Comparison of ENCODE assay signal across 16 cellular contexts in genomic region chr17:82226809-82227628, GRCh38. TPM values are rescaled to one million over a fixed set of nuclear protein-coding genes. Genes with fewer than 3 reads are reported as not detected.
DNase-seq lines count a peak whose midpoint lies in the region; ATAC-seq and TF ChIP-seq lines count a peak whose summit lies in the region.
"Had no signal": no experiment of that assay in that cellular context is flagged by ENCODE, and none has a peak within 500 bp of the region (broad histone marks: within the 10 kb centered on the region; RNA-seq: fewer than 3 reads in every experiment).

No MANE protein-coding gene starts in this region.

- H3K4me3 ChIP-seq in AG04449 (ENCODE audit: low read depth, low read length) (peak overlapping the region; percentile 3; the same call in 1 of the 2 replicates), gastroesophageal sphincter (no peak overlapping the region), stomach (no peak overlapping the region)
- H3K4me3 ChIP-seq in CD4-positive, alpha-beta memory T cell (ENCODE audit: low read length in 2 of 2), result no peak overlapping the region
- H3K4me3 ChIP-seq: breast epithelium had no signal

- TF ChIP-seq CTCF in AG04449 (IDR thresholded peaks at IDR 0.05; ENCODE audit: insufficient read depth, low read length, missing control alignments) (no peak), gastroesophageal sphincter (IDR thresholded peaks at IDR 0.05) (no peak), stomach (IDR thresholded peaks at IDR 0.05) (no peak)

- ATAC-seq in naive thymus-derived CD8-positive, alpha-beta T cell, result no peak
- ATAC-seq in gastroesophageal sphincter (no peak), GM21367 (IDR thresholded peaks at IDR 0.05; ENCODE audit: unreplicated experiment) (no peak)

- no peaks in the 10 kb centered on the region for H3K27me3 Mint-ChIP-seq in CD4-positive, alpha-beta memory T cell
- H3K27me3 Mint-ChIP-seq in activated T-helper 1 cell treated with anti-CD3 and anti-CD28 coated beads, Interleukin-12 subunit alpha, Interleukin-12 subunit beta, Interleukin-2, Interleukin-4 antibody, amounts not matched to agents 30 ng/mL and 10 ng/mL and 1 ng/mL, durations not matched to agents 14 hours and 24 hours and 36 hours (ENCODE audit: insufficient read depth), result no peaks in the 10 kb centered on the region
- H3K27me3 Mint-ChIP-seq in naive thymus-derived CD8-positive, alpha-beta T cell, result no peaks in the 10 kb centered on the region

- no peaks in the 10 kb centered on the region for H3K9me3 ChIP-seq in CD4-positive, alpha-beta memory T cell (ENCODE audit: control insufficient read depth in 1 of 2, low read length in 2 of 2)
- H3K9me3 ChIP-seq in gastroesophageal sphincter (no peaks in the 10 kb centered on the region), stomach (no peaks in the 10 kb centered on the region)
- H3K9me3 ChIP-seq: BE2C, breast epithelium had no signal

- TF ChIP-seq POLR2A in gastroesophageal sphincter (IDR thresholded peaks at IDR 0.05) (no peak), stomach (IDR thresholded peaks at IDR 0.05) (no peak)

- H3K4me1 ChIP-seq in CD4-positive, alpha-beta memory T cell (ENCODE audit: insufficient read depth, low read length), result peaks cover 32% of the 10 kb centered on the region
- H3K4me1 ChIP-seq in gastroesophageal sphincter, result peaks cover 0 to 40% (median 16%) of the 10 kb centered on the region in 3 donors
- H3K4me1 ChIP-seq in stomach, result peaks cover 28 to 56% (median 43%) of the 10 kb centered on the region in 4 donors
- H3K4me1 ChIP-seq: BE2C had no signal

- no peak for TF ChIP-seq EP300 in gastroesophageal sphincter (IDR thresholded peaks at IDR 0.05)
- TF ChIP-seq EP300 in stomach (IDR thresholded peaks at IDR 0.05), result no peak

- no peaks in the 10 kb centered on the region for H3K27me3 ChIP-seq in CD4-positive, alpha-beta memory T cell (ENCODE audit: insufficient read depth, low read length)
- H3K27me3 ChIP-seq in gastroesophageal sphincter (no peaks in the 10 kb centered on the region), stomach (peaks cover 0 to 4% (median 0%) of the 10 kb centered on the region in 3 donors)

- no peaks in the 10 kb centered on the region for H3K9me3 Mint-ChIP-seq in CD4-positive, alpha-beta memory T cell
- no peaks in the 10 kb centered on the region for H3K9me3 Mint-ChIP-seq in activated T-helper 1 cell treated with anti-CD3 and anti-CD28 coated beads, Interleukin-12 subunit alpha, Interleukin-12 subunit beta, Interleukin-2, Interleukin-4 antibody, amounts not matched to agents 30 ng/mL and 10 ng/mL and 1 ng/mL, durations not matched to agents 14 hours and 24 hours and 36 hours
- H3K9me3 Mint-ChIP-seq in naive thymus-derived CD8-positive, alpha-beta T cell, result no peaks in the 10 kb centered on the region

- POLR2A ChIA-PET in AG04449 (lab: Yijun Ruan, JAX), result no interaction called here
- POLR2A ChIA-PET in CD4-positive, alpha-beta memory T cell (lab: Charles Lee; ENCODE audit: partially characterized antibody), result interaction anchor here (0.9 to 1.4 kb wide), 3 partner anchors 11 to 26 kb away, joined by 3 to 4 read pairs (median 3); no protein-coding TSS in a partner anchor
- POLR2A ChIA-PET in naive thymus-derived CD8-positive, alpha-beta T cell (lab: Charles Lee), result interaction anchor here (0.5 to 1.3 kb wide), 5 partner anchors 11 to 456 kb away, joined by 3 to 4 read pairs (median 3); no protein-coding TSS in a partner anchor

- H3K4me1 Mint-ChIP-seq in CD4-positive, alpha-beta memory T cell, result peaks cover 2 to 23% (median 14%) of the 10 kb centered on the region in 4 donors
- H3K4me1 Mint-ChIP-seq in activated T-helper 1 cell treated with anti-CD3 and anti-CD28 coated beads, Interleukin-12 subunit alpha, Interleukin-12 subunit beta, Interleukin-2, Interleukin-4 antibody, amounts not matched to agents 30 ng/mL and 10 ng/mL and 1 ng/mL, durations not matched to agents 14 hours and 24 hours and 36 hours (ENCODE audit: low read depth), result peaks cover 5% of the 10 kb centered on the region
- H3K4me1 Mint-ChIP-seq in naive thymus-derived CD8-positive, alpha-beta T cell, result peaks cover 2 to 13% (median 8%) of the 10 kb centered on the region in 4 donors

- H3K27ac Mint-ChIP-seq in CD4-positive, alpha-beta memory T cell, result peak overlapping the region in 5 of 7 donors; percentile 19 to 91 (median 64)
- no peak overlapping the region for H3K27ac Mint-ChIP-seq in activated T-helper 1 cell treated with anti-CD3 and anti-CD28 coated beads, Interleukin-12 subunit alpha, Interleukin-12 subunit beta, Interleukin-2, Interleukin-4 antibody, amounts not matched to agents 30 ng/mL and 10 ng/mL and 1 ng/mL, durations not matched to agents 14 hours and 24 hours and 36 hours
- peak overlapping the region in 7 of 10 donors; percentile 25 to 89 (median 48) for H3K27ac Mint-ChIP-seq in naive thymus-derived CD8-positive, alpha-beta T cell

- CTCF ChIA-PET in AG04449 (lab: Yijun Ruan, JAX), result interaction anchor here (1.1 to 2.4 kb wide), 2 partner anchors 9 to 21 kb away, joined by 4 to 14 read pairs; no protein-coding TSS in a partner anchor
- CTCF ChIA-PET in CD4-positive, alpha-beta memory T cell (lab: Charles Lee; ENCODE audit: partially characterized antibody), result interaction anchor here (1.2 kb wide), 1 partner anchor 8 kb away, joined by 3 read pairs; no protein-coding TSS in a partner anchor

- H3K36me3 Mint-ChIP-seq in CD4-positive, alpha-beta memory T cell, result no peaks in the 10 kb centered on the region
- peaks cover 2% of the 10 kb centered on the region for H3K36me3 Mint-ChIP-seq in activated T-helper 1 cell treated with anti-CD3 and anti-CD28 coated beads, Interleukin-12 subunit alpha, Interleukin-12 subunit beta, Interleukin-2, Interleukin-4 antibody, amounts not matched to agents 30 ng/mL and 10 ng/mL and 1 ng/mL, durations not matched to agents 14 hours and 24 hours and 36 hours (ENCODE audit: low read depth)
- H3K36me3 Mint-ChIP-seq in naive thymus-derived CD8-positive, alpha-beta T cell, result no peaks in the 10 kb centered on the region

- H3K4me3 Mint-ChIP-seq in CD4-positive, alpha-beta memory T cell, result peak overlapping the region in 5 of 8 donors; percentile 15 to 61 (median 53)
- peak overlapping the region; percentile 69 for H3K4me3 Mint-ChIP-seq in activated T-helper 1 cell treated with anti-CD3 and anti-CD28 coated beads, Interleukin-12 subunit alpha, Interleukin-12 subunit beta, Interleukin-2, Interleukin-4 antibody, amounts not matched to agents 30 ng/mL and 10 ng/mL and 1 ng/mL, durations not matched to agents 14 hours and 24 hours and 36 hours
- H3K4me3 Mint-ChIP-seq in naive thymus-derived CD8-positive, alpha-beta T cell, result peak overlapping the region in 5 of 10 donors; percentile 10 to 81 (median 47)

- H3K36me3 ChIP-seq in CD4-positive, alpha-beta memory T cell (ENCODE audit: insufficient read depth, low read length), result no peaks in the 10 kb centered on the region
- H3K36me3 ChIP-seq in gastroesophageal sphincter, result no peaks in the 10 kb centered on the region
- H3K36me3 ChIP-seq in stomach, result no peaks in the 10 kb centered on the region
- H3K36me3 ChIP-seq: BE2C, breast epithelium had no signal

- peak overlapping the region; percentile 81 for H3K27ac ChIP-seq in CD4-positive, alpha-beta memory T cell (ENCODE audit: low read depth, low read length)
- H3K27ac ChIP-seq in gastroesophageal sphincter, result no peak overlapping the region
- H3K27ac ChIP-seq in stomach, result peak overlapping the region in 1 of 5 donors; percentile 97

- intact Hi-C loops in CD4-positive, alpha-beta memory T cell (cut with micrococcal nuclease), result no loop called here
- intact Hi-C loops in activated T-helper 1 cell treated with anti-CD3 and anti-CD28 coated beads, Interleukin-12 subunit alpha, Interleukin-12 subunit beta, Interleukin-2, Interleukin-4 antibody, amounts not matched to agents 30 ng/mL and 10 ng/mL and 1 ng/mL, durations not matched to agents 14 hours and 24 hours and 36 hours (cut with micrococcal nuclease), result no loop called here
- intact Hi-C loops in stomach (cut with DNase I; ENCODE audit: low total_unique reads), result no loop called here

- DNase-seq in AG04449 (ENCODE audit: low read depth, low spot score) (no peak), Ammon's horn (ENCODE audit: low spot score) (no peak), stomach (no peak)
- DNase-seq in CD4-positive, alpha-beta memory T cell, result no peak
- no peak for DNase-seq in activated T-helper 1 cell treated with anti-CD3 and anti-CD28 coated beads, Interleukin-12 subunit alpha, Interleukin-12 subunit beta, Interleukin-2, Interleukin-4 antibody, amounts not matched to agents 30 ng/mL and 10 ng/mL and 1 ng/mL, durations not matched to agents 14 hours and 24 hours and 36 hours (ENCODE audit: low spot score)
- no peak for DNase-seq in naive thymus-derived CD8-positive, alpha-beta T cell
- DNase-seq: activated CD4-positive, alpha-beta T cell treated with anti-CD3 and anti-CD28 coated beads, Interleukin-2, amount 50 U/mL, for 1 hour; activated gamma-delta T cell treated with Interleukin-2 at 50 U/mL for 16 hours; BE2C; DMS79 treated with DMSO at 0.1 percent for 48 hours; effector memory CD4-positive, alpha-beta T cell; NCI-H2081 treated with DMSO at 0.1 percent for 48 hours; NCI-H526 treated with DMSO at 0.1 percent for 48 hours had no signal

- 80% methylated on average over 1 of the region's 16 CpGs; no CpG with 5 or more reads in 1 of the 2 donors for WGBS in gastroesophageal sphincter (ENCODE audit: low coverage in 1 of 2), 2 donors
- WGBS in stomach, 5 donors, result 80 to 98% (median 87%) methylated on average over 5 to 16 of the region's 16 CpGs

RNA-seq across cellular contexts. Expression of gene SLC16A3, which starts 1.8 kb away (rescaled TPM):
- total RNA-seq in CD4-positive, alpha-beta memory T cell, result 10 to 100 TPM; 30.3 to 31.4 TPM
- polyA plus RNA-seq in CD4-positive, alpha-beta memory T cell, result 1 to 10 TPM; 1.4 to 5.6 TPM
- 111 and 115 TPM in 2 replicates for total RNA-seq in activated T-helper 1 cell treated with anti-CD3 and anti-CD28 coated beads, Interleukin-12 subunit alpha, Interleukin-12 subunit beta, Interleukin-2, Interleukin-4 antibody, amounts not matched to agents 30 ng/mL and 10 ng/mL and 1 ng/mL, durations not matched to agents 14 hours and 24 hours and 36 hours
- total RNA-seq in naive thymus-derived CD8-positive, alpha-beta T cell, result 10 to 100 TPM; 10.1 to 11.6 TPM
- polyA plus RNA-seq in naive thymus-derived CD8-positive, alpha-beta T cell, result 1 to 10 TPM in 2 of 3 donors, under 1 TPM in 1; 0.91 to 1.5 (median 1.0) TPM
- total RNA-seq in gastroesophageal sphincter, result 10 to 100 TPM; 11.2 to 38.5 (median 22.1) TPM
- total RNA-seq in stomach, result 10 to 100 TPM; 29.2 to 87.9 (median 53.3) TPM
- 10 to 100 TPM in 2 of 3 donors, 1 to 10 TPM in 1; 4.9 to 39.8 (median 20.4) TPM for polyA plus RNA-seq in stomach

RNA-seq across cellular contexts. Expression of gene CCDC57, which starts 14.4 kb away (rescaled TPM):
- total RNA-seq in CD4-positive, alpha-beta memory T cell, result 10 to 100 TPM; 80.5 to 88.7 TPM
- 10 to 100 TPM; 41.6 to 43.6 TPM for polyA plus RNA-seq in CD4-positive, alpha-beta memory T cell
- total RNA-seq in activated T-helper 1 cell treated with anti-CD3 and anti-CD28 coated beads, Interleukin-12 subunit alpha, Interleukin-12 subunit beta, Interleukin-2, Interleukin-4 antibody, amounts not matched to agents 30 ng/mL and 10 ng/mL and 1 ng/mL, durations not matched to agents 14 hours and 24 hours and 36 hours, result 59.5 and 60.8 TPM in 2 replicates
- 10 to 100 TPM; 72.9 to 80.0 TPM for total RNA-seq in naive thymus-derived CD8-positive, alpha-beta T cell
- 10 to 100 TPM; 39.6 to 53.5 (median 42.4) TPM for polyA plus RNA-seq in naive thymus-derived CD8-positive, alpha-beta T cell
- total RNA-seq in gastroesophageal sphincter, result 10 to 100 TPM in 3 of 4 donors, 1 to 10 TPM in 1; 6.5 to 28.2 (median 16.2) TPM
- total RNA-seq in stomach, result 100 to 1,000 TPM in 1 of 5 donors, 10 to 100 TPM in 4; 43.9 to 166 (median 90.6) TPM
- polyA plus RNA-seq in stomach, result 10 to 100 TPM; 50.9 to 75.5 (median 72.5) TPM

RNA-seq across cellular contexts. Expression of gene CSNK1D, which starts 46.5 kb away (rescaled TPM):
- total RNA-seq in CD4-positive, alpha-beta memory T cell, result 100 to 1,000 TPM; 182 TPM
- polyA plus RNA-seq in CD4-positive, alpha-beta memory T cell, result 10 to 100 TPM; 31.6 to 77.2 TPM
- total RNA-seq in activated T-helper 1 cell treated with anti-CD3 and anti-CD28 coated beads, Interleukin-12 subunit alpha, Interleukin-12 subunit beta, Interleukin-2, Interleukin-4 antibody, amounts not matched to agents 30 ng/mL and 10 ng/mL and 1 ng/mL, durations not matched to agents 14 hours and 24 hours and 36 hours, result 154 and 161 TPM in 2 replicates
- 100 to 1,000 TPM; 184 to 201 TPM for total RNA-seq in naive thymus-derived CD8-positive, alpha-beta T cell
- polyA plus RNA-seq in naive thymus-derived CD8-positive, alpha-beta T cell, result 10 to 100 TPM; 47.6 to 72.1 (median 48.6) TPM
- total RNA-seq in gastroesophageal sphincter, result 10 to 100 TPM; 23.4 to 92.1 (median 72.4) TPM
- 100 to 1,000 TPM in 4 of 5 donors, 10 to 100 TPM in 1; 58.0 to 180 (median 140) TPM for total RNA-seq in stomach
- 10 to 100 TPM; 55.9 to 66.7 (median 65.4) TPM for polyA plus RNA-seq in stomach
